9 cellular contexts compared by ENCODE assay signal in the genomic region with DNA sequence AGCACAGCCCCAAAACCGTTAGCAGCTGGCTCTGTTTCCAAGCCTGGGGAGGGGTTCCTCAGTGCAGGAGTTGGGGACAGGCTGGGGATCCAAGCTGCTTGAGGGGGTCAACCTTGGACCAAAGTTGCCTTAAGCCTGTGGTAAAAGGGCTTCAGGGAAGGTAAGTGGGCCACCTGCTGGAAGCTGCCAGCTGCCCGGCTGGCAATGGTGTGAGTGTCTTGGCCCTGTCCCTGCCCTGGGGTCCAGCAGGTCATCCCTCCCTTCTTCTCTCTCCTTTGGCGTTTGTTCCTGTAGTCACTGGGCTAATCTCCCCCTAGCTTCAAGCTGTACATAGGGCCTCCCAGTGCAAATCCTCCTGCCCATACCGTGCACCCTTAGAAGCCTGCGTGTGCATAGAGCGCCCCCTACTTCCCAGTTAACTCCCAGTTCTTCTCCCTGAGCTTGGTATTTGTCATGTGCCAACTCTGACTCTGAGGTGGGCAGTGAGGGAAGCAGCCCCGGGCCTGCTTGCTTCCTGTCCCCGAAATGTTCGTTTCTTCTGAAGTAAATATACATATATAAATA. TPM values are rescaled to one million over a fixed set of nuclear protein-coding genes. Genes with fewer than 3 reads are reported as not detected.
DNase-seq lines count a peak whose midpoint lies in the region; ATAC-seq and TF ChIP-seq lines count a peak whose summit lies in the region.
"Had no signal": no experiment of that assay in that cellular context is flagged by ENCODE, and none has a peak within 500 bp of the region (broad histone marks: within the 10 kb centered on the region; RNA-seq: fewer than 3 reads in every experiment).

No MANE protein-coding gene starts in this region.

- H3K4me1 ChIP-seq in DOHH2 (ENCODE audit: control insufficient read depth, low read length), result peaks cover 13% of the 10 kb centered on the region
- H3K4me1 ChIP-seq: parathyroid adenoma had no signal

- intact Hi-C loops in left colon (cut with DNase I, micrococcal nuclease), result no loop called here

- H3K9me3 ChIP-seq in DOHH2 (ENCODE audit: control insufficient read depth, insufficient read depth, low read length) (no peaks in the 10 kb centered on the region), WERI-Rb-1 (ENCODE audit: severe bottlenecking) (no peaks in the 10 kb centered on the region)

- H3K27ac ChIP-seq in DOHH2 (ENCODE audit: low read depth, low read length) (no peak overlapping the region), WERI-Rb-1 (no peak overlapping the region; the same call in 1 of the 2 replicates)
- H3K27ac ChIP-seq: parathyroid adenoma had no signal

- H3K27me3 ChIP-seq in DOHH2 (ENCODE audit: control insufficient read depth, low read length), result no peaks in the 10 kb centered on the region
- H3K27me3 ChIP-seq in WERI-Rb-1 (ENCODE audit: insufficient read depth, low read depth, severe bottlenecking), result no peaks in the 10 kb centered on the region

- no peaks in the 10 kb centered on the region for H3F3A ChIP-seq in DOHH2 (ENCODE audit: control insufficient read depth, insufficient read depth)

- H3K79me2 ChIP-seq in DOHH2 (ENCODE audit: control insufficient read depth, low read length), result peaks cover 37% of the 10 kb centered on the region
- H3K79me2 ChIP-seq: parathyroid adenoma had no signal

- H3K36me3 ChIP-seq in DOHH2 (ENCODE audit: control insufficient read depth, low read length), result peaks cover 53% of the 10 kb centered on the region
- peaks cover 55% of the 10 kb centered on the region for H3K36me3 ChIP-seq in WERI-Rb-1

- DNase-seq in WERI-Rb-1 (peak; percentile 87), iris pigment epithelial cell (ENCODE audit: low read depth) (peak; percentile 79), left colon (no peak)

- H3K4me2 ChIP-seq in DOHH2 (ENCODE audit: low read length), result no peak overlapping the region

- ATAC-seq in GM21576 (IDR thresholded peaks at IDR 0.05; ENCODE audit: unreplicated experiment) (no peak), HG03196 (IDR thresholded peaks at IDR 0.05; ENCODE audit: unreplicated experiment) (no peak), GM21825 (IDR thresholded peaks at IDR 0.05; ENCODE audit: unreplicated experiment) (no peak), left colon (no peak)

- H4K20me1 ChIP-seq in DOHH2 (ENCODE audit: control insufficient read depth, insufficient read depth, low read depth, low read length), result 0 out of 2 replicates have a peak, but pooled peaks cover 5% of the 10 kb centered on the region

- no peaks in the 10 kb centered on the region for H3K9me2 ChIP-seq in DOHH2 (replicated peaks; ENCODE audit: control insufficient read depth, low read length)

- H3K4me3 ChIP-seq in DOHH2 (ENCODE audit: low read length), result no peak overlapping the region
- H3K4me3 ChIP-seq in WERI-Rb-1 (ENCODE audit: low read depth, low read length), result no peak overlapping the region

- no peak for TF ChIP-seq EP300 in Ishikawa (IDR thresholded peaks at IDR 0.05; ENCODE audit: borderline replicate concordance)

- peak; percentile 60 for TF ChIP-seq RAD21 in Ishikawa (IDR thresholded peaks at IDR 0.05; ENCODE audit: low read depth)

- peak; percentile 67 for TF ChIP-seq CTCF in DOHH2 (IDR thresholded peaks at IDR 0.05; ENCODE audit: low read depth, low read length, poor library complexity, severe bottlenecking)
- peak; percentile 88 for TF ChIP-seq CTCF in WERI-Rb-1 (IDR thresholded peaks at IDR 0.05; ENCODE audit: low read depth, low read length)

TF ChIP-seq in Ishikawa, 13 proteins besides CTCF, POLR2A, EP300 and RAD21:
- no peak for TF ChIP-seq TCF12 (IDR thresholded peaks at IDR 0.05; ENCODE audit: low read depth)
- no peak for TF ChIP-seq EGR1 (IDR thresholded peaks at IDR 0.05)
- no peak for TF ChIP-seq CREB1 (IDR thresholded peaks at IDR 0.05; ENCODE audit: low read depth)
- TF ChIP-seq ZBTB7A (IDR thresholded peaks at IDR 0.05; ENCODE audit: low read depth), result no peak
- no peak for TF ChIP-seq FOXM1 (IDR thresholded peaks at IDR 0.05; ENCODE audit: borderline replicate concordance, low read depth)
- TF ChIP-seq MAX (IDR thresholded peaks at IDR 0.05), result no peak
- TF ChIP-seq NFIC (IDR thresholded peaks at IDR 0.05), result no peak
- TF ChIP-seq YY1 (IDR thresholded peaks at IDR 0.05; ENCODE audit: low read depth), result no peak
- no peak for TF ChIP-seq TAF1 (IDR thresholded peaks at IDR 0.05; ENCODE audit: low read depth)
- TF ChIP-seq USF1 (IDR thresholded peaks at IDR 0.05), result no peak

RNA-seq across cellular contexts. Expression of gene TMEM258, which starts 4.4 kb away (rescaled TPM):
- total RNA-seq in left colon, result 10 to 100 TPM; 87.3 to 91.8 TPM

RNA-seq across cellular contexts. Expression of gene FEN1, which starts 4.7 kb away (rescaled TPM):
- total RNA-seq in left colon, result 10 to 100 TPM in 1 of 2 donors, 1 to 10 TPM in 1; 7.7 to 13.3 TPM

RNA-seq across cellular contexts. Expression of gene FADS1, which starts 28.8 kb away (rescaled TPM):
- 1 to 10 TPM; 3.2 to 5.1 TPM for total RNA-seq in left colon

RNA-seq across cellular contexts. Expression of gene MYRF, which starts 35.6 kb away (rescaled TPM):
- 10 to 100 TPM in 1 of 2 donors, 1 to 10 TPM in 1; 4.6 to 15.6 TPM for total RNA-seq in left colon

RNA-seq across cellular contexts. Expression of gene FADS2, which starts 40.1 kb away (rescaled TPM):
- 1 to 10 TPM; 3.1 to 5.6 TPM for total RNA-seq in left colon

Comparison
In these comparisons a context has a peak if more than half of its experiments do, and no peak if none do; other contexts are left out.
1. DNase-seq: peak in WERI-Rb-1 (single experiment) and iris pigment epithelial cell (single experiment); none in left colon (0 of 2).